Comparison of ENCODE assay signal across 22 cellular contexts in the genomic region with DNA sequence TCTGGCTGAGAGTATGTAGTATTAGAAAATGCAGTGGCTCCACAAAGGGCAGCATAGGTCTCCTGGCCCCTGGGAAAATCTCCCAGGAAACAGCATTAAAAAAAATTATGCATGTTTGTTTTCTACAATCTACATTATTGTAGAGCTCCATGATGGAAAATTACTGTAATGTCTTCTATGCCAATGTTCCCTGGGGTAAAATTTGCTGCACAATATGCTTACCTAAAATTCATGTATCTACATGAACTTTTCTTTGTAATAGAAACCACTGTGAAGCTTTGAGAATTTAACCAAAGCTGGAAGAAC.
"Had no signal": no experiment of that assay in that cellular context is flagged by ENCODE, and none has a peak within 500 bp of the region (broad histone marks: within the 10 kb centered on the region; RNA-seq: fewer than 3 reads in every experiment).

No MANE protein-coding gene starts in this region.

- H3K4me3 ChIP-seq: ascending aorta, cardiac muscle cell, lung, mucosa of descending colon, sigmoid colon, spleen, thoracic aorta had no signal

- H3K36me3 ChIP-seq: ascending aorta, cardiac muscle cell, neutrophil, sigmoid colon, spleen, thoracic aorta had no signal

- DNase-seq: activated CD4-positive, CD25-positive, alpha-beta regulatory T cell treated with anti-CD3 and anti-CD28 coated beads, Interleukin-2, amount 50 U/mL, for 72 hours; activated CD8-positive, alpha-beta memory T cell treated with anti-CD3 and anti-CD28 coated beads for 24 hours; activated CD8-positive, alpha-beta memory T cell treated with anti-CD3 and anti-CD28 coated beads, Interleukin-2, amount 50 U/mL, for 48 hours; activated effector memory CD4-positive, alpha-beta T cell treated with anti-CD3 and anti-CD28 coated beads, Interleukin-2, amount 50 U/mL, for 16 hours; activated T-cell treated with anti-CD3 and anti-CD28 coated beads, Interleukin-2, amount 50 U/mL, for 48 hours; dermis blood vessel endothelial cell; head of caudate nucleus; kidney; mucosa of descending colon; naive thymus-derived CD4-positive, alpha-beta T cell; sigmoid colon; spleen; stimulated activated naive B cell treated with anti-CD40 and anti-IgM and Interleukin-4, amounts not matched to agents 10 μg/mL and 1 μg/mL and 100 μg/mL, for 72 hours had no signal

- ATAC-seq: left lobe of liver; mucosa of descending colon; naive thymus-derived CD4-positive, alpha-beta T cell; stimulated activated naive B cell treated with anti-CD40 and anti-IgM and Interleukin-4, amounts not matched to agents 10 μg/mL and 1 μg/mL and 100 μg/mL, for 72 hours had no signal

- H3K9me3 Mint-ChIP-seq: activated naive CD4-positive, alpha-beta T cell treated with anti-CD3 and anti-CD28 coated beads, Interleukin-2, amount 50 U/mL, for 24 hours; stimulated activated naive B cell treated with anti-CD40 and anti-IgM and Interleukin-4, amounts not matched to agents 10 μg/mL and 1 μg/mL and 100 μg/mL, for 72 hours; T-helper 1 cell treated with Interleukin-12 subunit alpha and Interleukin-12 subunit beta and Interleukin-4 antibody, amounts not matched to agents 30 μg/mL and 1 μg/mL, for 36 hours had no signal

- H3K27me3 ChIP-seq: ascending aorta, cardiac muscle cell, neutrophil, sigmoid colon, spleen had no signal

- H3K9me3 ChIP-seq: ascending aorta, mucosa of descending colon, neutrophil, sigmoid colon, spleen, thoracic aorta had no signal

- H3K36me3 Mint-ChIP-seq: activated naive CD4-positive, alpha-beta T cell treated with anti-CD3 and anti-CD28 coated beads, Interleukin-2, amount 50 U/mL, for 24 hours; naive thymus-derived CD4-positive, alpha-beta T cell; stimulated activated naive B cell treated with anti-CD40 and anti-IgM and Interleukin-4, amounts not matched to agents 10 μg/mL and 1 μg/mL and 100 μg/mL, for 72 hours had no signal

- H3K27me3 Mint-ChIP-seq: activated naive CD4-positive, alpha-beta T cell treated with anti-CD3 and anti-CD28 coated beads, Interleukin-2, amount 50 U/mL, for 24 hours; naive thymus-derived CD4-positive, alpha-beta T cell; stimulated activated naive B cell treated with anti-CD40 and anti-IgM and Interleukin-4, amounts not matched to agents 10 μg/mL and 1 μg/mL and 100 μg/mL, for 72 hours had no signal

- H3K27ac ChIP-seq: ascending aorta, cardiac muscle cell, neutrophil, parathyroid adenoma, spleen, thoracic aorta had no signal

- H3K4me1 Mint-ChIP-seq: activated naive CD4-positive, alpha-beta T cell treated with anti-CD3 and anti-CD28 coated beads, Interleukin-2, amount 50 U/mL, for 24 hours; naive thymus-derived CD4-positive, alpha-beta T cell; stimulated activated naive B cell treated with anti-CD40 and anti-IgM and Interleukin-4, amounts not matched to agents 10 μg/mL and 1 μg/mL and 100 μg/mL, for 72 hours had no signal

- H3K27ac Mint-ChIP-seq: activated naive CD4-positive, alpha-beta T cell treated with anti-CD3 and anti-CD28 coated beads, Interleukin-2, amount 50 U/mL, for 24 hours; naive thymus-derived CD4-positive, alpha-beta T cell; stimulated activated naive B cell treated with anti-CD40 and anti-IgM and Interleukin-4, amounts not matched to agents 10 μg/mL and 1 μg/mL and 100 μg/mL, for 72 hours; T-helper 1 cell treated with Interleukin-12 subunit alpha and Interleukin-12 subunit beta and Interleukin-4 antibody, amounts not matched to agents 30 μg/mL and 1 μg/mL, for 36 hours had no signal

- H3K4me3 Mint-ChIP-seq: activated naive CD4-positive, alpha-beta T cell treated with anti-CD3 and anti-CD28 coated beads, Interleukin-2, amount 50 U/mL, for 24 hours; naive thymus-derived CD4-positive, alpha-beta T cell; stimulated activated naive B cell treated with anti-CD40 and anti-IgM and Interleukin-4, amounts not matched to agents 10 μg/mL and 1 μg/mL and 100 μg/mL, for 72 hours; T-helper 1 cell treated with Interleukin-12 subunit alpha and Interleukin-12 subunit beta and Interleukin-4 antibody, amounts not matched to agents 30 μg/mL and 1 μg/mL, for 36 hours had no signal

- H3K4me1 ChIP-seq: ascending aorta, parathyroid adenoma had no signal
